ENCODE assay signal across 12 cellular contexts in genomic region chr6:131685266-131685780, GRCh38. TPM values are rescaled to one million over a fixed set of nuclear protein-coding genes. Genes with fewer than 3 reads are reported as not detected.
A peak's percentile ranks its signal among the peaks of the same experiment; 100 is the strongest.
DNase-seq lines count a peak whose midpoint lies in the region; ATAC-seq and TF ChIP-seq lines count a peak whose summit lies in the region.
"Had no signal": no experiment of that assay in that cellular context is flagged by ENCODE, and none has a peak within 500 bp of the region (broad histone marks: within the 10 kb centered on the region; RNA-seq: fewer than 3 reads in every experiment).

No MANE protein-coding gene starts in this region.

- no peak for TF ChIP-seq POLR2A in gastroesophageal sphincter (IDR thresholded peaks at IDR 0.05)

- in situ Hi-C loops in KBM-7 (cut with MboI; ENCODE audit: low pct_unique_long_range_greater_than_20kb, low sequenced_read_pairs) = loop anchor here (25.0 kb wide), 1 partner anchor 227 kb away; no protein-coding TSS in a partner anchor

- no peak overlapping the region for H2AFZ ChIP-seq in MM.1S (ENCODE audit: low read length)

- DNase-seq in T-helper 2 cell treated with Interferon-gamma antibody and Interleukin-4, amounts not matched to agents 5 μg/mL and 100 μg/mL, for 36 hours (ENCODE audit: low spot score) = peak; percentile 43
- DNase-seq in KBM-7 = no peak
- no peak for DNase-seq in MM.1S
- no peak for DNase-seq in COLO829 (ENCODE audit: low spot score)
- DNase-seq: NCI-H2171 treated with DMSO at 0.1 percent for 48 hours, transverse colon had no signal

- H3K27ac ChIP-seq in MM.1S (ENCODE audit: low read length) (no peak overlapping the region), gastroesophageal sphincter (no peak overlapping the region)
- H3K27ac ChIP-seq: transverse colon had no signal

- H3F3A ChIP-seq in MM.1S (ENCODE audit: insufficient read depth, low read length) = peaks cover 19% of the 10 kb centered on the region

- no peaks in the 10 kb centered on the region for H3K9me3 ChIP-seq in MM.1S (replicated peaks; ENCODE audit: insufficient read depth, low read length)
- H3K9me3 ChIP-seq in gastroesophageal sphincter = no peaks in the 10 kb centered on the region
- H3K9me3 ChIP-seq: transverse colon had no signal

- H3K4me2 ChIP-seq in MM.1S (ENCODE audit: low read depth, low read length) = no peak overlapping the region

- no peak for TF ChIP-seq EP300 in gastroesophageal sphincter (IDR thresholded peaks at IDR 0.05)

- peaks cover 32% of the 10 kb centered on the region for H3K36me3 Mint-ChIP-seq in T-helper 2 cell treated with Interferon-gamma antibody and Interleukin-4, amounts not matched to agents 5 μg/mL and 100 μg/mL, for 36 hours (ENCODE audit: low read depth)

- peaks cover 6% of the 10 kb centered on the region for H3K9me3 Mint-ChIP-seq in T-helper 2 cell treated with Interferon-gamma antibody and Interleukin-4, amounts not matched to agents 5 μg/mL and 100 μg/mL, for 36 hours

- H3K4me1 ChIP-seq in MM.1S (ENCODE audit: low read length) (peaks cover 11% of the 10 kb centered on the region), gastroesophageal sphincter (no peaks in the 10 kb centered on the region)
- H3K4me1 ChIP-seq: transverse colon had no signal

- peak overlapping the region; percentile 42 for H3K4me3 Mint-ChIP-seq in T-helper 2 cell treated with Interferon-gamma antibody and Interleukin-4, amounts not matched to agents 5 μg/mL and 100 μg/mL, for 36 hours

- TF ChIP-seq CTCF in MM.1S (IDR thresholded peaks at IDR 0.05; ENCODE audit: low read length) (no peak), gastroesophageal sphincter (IDR thresholded peaks at IDR 0.05) (no peak)

- no peak overlapping the region for H3K9ac ChIP-seq in MM.1S (ENCODE audit: low read length)

- H4K20me1 ChIP-seq in MM.1S (ENCODE audit: insufficient read depth, low read length) = no peaks in the 10 kb centered on the region; the same call in 1 of the 2 replicates

- H3K27me3 Mint-ChIP-seq in T-helper 2 cell treated with Interferon-gamma antibody and Interleukin-4, amounts not matched to agents 5 μg/mL and 100 μg/mL, for 36 hours (ENCODE audit: low read depth) = no peaks in the 10 kb centered on the region

- WGBS in gastroesophageal sphincter (ENCODE audit: low coverage in 1 of 2), 2 donors = 81 to 84% methylated on average over 4 of the region's 4 CpGs

- H3K36me3 ChIP-seq in MM.1S (replicated peaks; ENCODE audit: insufficient read depth, low read length) (no peaks in the 10 kb centered on the region), gastroesophageal sphincter (no peaks in the 10 kb centered on the region)

- H3K27ac Mint-ChIP-seq in T-helper 2 cell treated with Interferon-gamma antibody and Interleukin-4, amounts not matched to agents 5 μg/mL and 100 μg/mL, for 36 hours = peak overlapping the region; percentile 31

- H3K27me3 ChIP-seq in MM.1S (replicated peaks; ENCODE audit: insufficient read depth, low read length) (peaks cover 39% of the 10 kb centered on the region), gastroesophageal sphincter (no peaks in the 10 kb centered on the region)
- H3K27me3 ChIP-seq: transverse colon had no signal

- H3K79me2 ChIP-seq in MM.1S (ENCODE audit: low read length) = no peaks in the 10 kb centered on the region

- ATAC-seq in GM18502 (IDR thresholded peaks at IDR 0.05; ENCODE audit: poor library complexity, unreplicated experiment) = peak; percentile 72
- ATAC-seq in GM19452 (IDR thresholded peaks at IDR 0.05; ENCODE audit: unreplicated experiment) = peak; percentile 40
- peak; percentile 63 for ATAC-seq in HG02885 (IDR thresholded peaks at IDR 0.05; ENCODE audit: poor library complexity, unreplicated experiment)
- no peak for ATAC-seq in gastroesophageal sphincter

- H3K9me2 ChIP-seq in MM.1S (replicated peaks; ENCODE audit: insufficient read depth, low read length) = no peaks in the 10 kb centered on the region

- no peak overlapping the region for H3K4me3 ChIP-seq in MM.1S (ENCODE audit: low read length)
- no peak overlapping the region for H3K4me3 ChIP-seq in gastroesophageal sphincter
- H3K4me3 ChIP-seq: transverse colon had no signal

- H3K4me1 Mint-ChIP-seq in T-helper 2 cell treated with Interferon-gamma antibody and Interleukin-4, amounts not matched to agents 5 μg/mL and 100 μg/mL, for 36 hours (ENCODE audit: low read depth) = peaks cover 56% of the 10 kb centered on the region

RNA-seq across cellular contexts. Expression of gene OR2A4, which starts 15.9 kb away (rescaled TPM):
- under 1 TPM in 1 of 4 donors, not detected in 3; 0.47 TPM for total RNA-seq in gastroesophageal sphincter
- total RNA-seq: fibroblast of lung, osteoblast, transverse colon had no signal

RNA-seq across cellular contexts. Expression of gene CTAGE9, which starts 25.5 kb away (rescaled TPM):
- not detected for total RNA-seq in gastroesophageal sphincter
- total RNA-seq: fibroblast of lung, osteoblast, transverse colon had no signal

RNA-seq across cellular contexts. Expression of gene ENPP3, which starts 48.2 kb away (rescaled TPM):
- total RNA-seq in gastroesophageal sphincter = 1 to 10 TPM in 1 of 4 donors, under 1 TPM in 2, not detected in 1; 0.35 to 1.5 (median 0.39) TPM
- total RNA-seq: osteoblast had no signal

RNA-seq across cellular contexts. Expression of gene MED23, which starts 57.3 kb away (rescaled TPM):
- total RNA-seq in gastroesophageal sphincter = 10 to 100 TPM; 16.9 to 35.2 (median 22.5) TPM
